In genomic region chr3:94036909-94037507, GRCh38 we compare ENCODE assay signal across 1 cellular context.
TF ChIP-seq lines count a peak whose summit lies in the region.

No MANE protein-coding gene starts in this region.

TF ChIP-seq in HepG2, 621 proteins besides CTCF, POLR2A, EP300 and RAD21:
- TF ChIP-seq MAFK (conservative IDR thresholded peaks at IDR 0.05 in 1 of 2, IDR thresholded peaks at IDR 0.05 in 1 of 2; ENCODE audit: low read length in 2 of 2), result no peak
- 0 out of 2 replicates have a peak, but pooled peaks have one; percentile 7 for TF ChIP-seq STAG1 (CRISPR knock-in tag; IDR thresholded peaks at IDR 0.05)
